In genomic region chr2:220417503-220417902, GRCh38 we compare ENCODE assay signal across 24 cellular contexts.
A peak's percentile ranks its signal among the peaks of the same experiment; 100 is the strongest.
DNase-seq lines count a peak whose midpoint lies in the region; ATAC-seq and TF ChIP-seq lines count a peak whose summit lies in the region.
"Had no signal": no experiment of that assay in that cellular context is flagged by ENCODE, and none has a peak within 500 bp of the region (broad histone marks: within the 10 kb centered on the region; RNA-seq: fewer than 3 reads in every experiment).

No MANE protein-coding gene starts in this region.

- H3K4me1 ChIP-seq in HEK293 (ENCODE audit: control insufficient read depth, insufficient read depth, low read length) (no peaks in the 10 kb centered on the region), endodermal cell (ENCODE audit: control insufficient read depth, insufficient read depth, low read length) (peaks cover 9% of the 10 kb centered on the region)
- H3K4me1 ChIP-seq: BLaER1, Caco-2 had no signal

- H3K27ac Mint-ChIP-seq in endodermal cell: peak overlapping the region; percentile 88
- H3K27ac Mint-ChIP-seq: CD4-positive, alpha-beta T cell had no signal

- WGBS in endodermal cell (ENCODE audit: insufficient coverage in 1 of 2, insufficient read length in 1 of 2), 2 experiments: 9 to 13% methylated on average over 2 to 7 of the region's 7 CpGs

- H3K4me1 Mint-ChIP-seq in endodermal cell: peaks cover 47% of the 10 kb centered on the region

- H3K9me3 ChIP-seq in HEK293 (ENCODE audit: control insufficient read depth, insufficient read depth, low read depth, low read length) (peaks cover 2% of the 10 kb centered on the region; the same call in 1 of the 2 replicates), endodermal cell (ENCODE audit: control insufficient read depth, low read length) (no peaks in the 10 kb centered on the region)
- H3K9me3 ChIP-seq: BLaER1, Caco-2 had no signal

- no peak overlapping the region for H3K9ac ChIP-seq in endodermal cell (ENCODE audit: extremely low read depth, low read length, poor library complexity, severe bottlenecking)
- H3K9ac ChIP-seq: BLaER1 had no signal

- H3K9me3 Mint-ChIP-seq in endodermal cell: peaks cover 6% of the 10 kb centered on the region

- H3K27ac ChIP-seq in HEK293 (ENCODE audit: extremely low read depth, low read depth, low read length): no peak overlapping the region
- no peak overlapping the region for H3K27ac ChIP-seq in endodermal cell (ENCODE audit: low read depth, low read length)
- H3K27ac ChIP-seq: BLaER1 had no signal

- peaks cover 2% of the 10 kb centered on the region for H3K36me3 Mint-ChIP-seq in endodermal cell (ENCODE audit: low read depth)

- H3K27me3 ChIP-seq in endodermal cell (ENCODE audit: control insufficient read depth, insufficient read depth, low read length, poor library complexity, severe bottlenecking): no peaks in the 10 kb centered on the region
- H3K27me3 ChIP-seq: BLaER1 had no signal

- CTCF ChIA-PET in HEK293 (lab: Yijun Ruan, JAX): no interaction called here

- peak; percentile 88 for DNase-seq in endodermal cell
- DNase-seq in iPS-NIHi7 (ENCODE audit: extremely low spot score): peak; percentile 22
- no peak for DNase-seq in COLO829 (ENCODE audit: low spot score)
- DNase-seq in T-helper 2 cell: no peak
- DNase-seq: Caco-2; CD4-positive, alpha-beta T cell; DMS 273 treated with DMSO at 0.1 percent for 48 hours; DND-41; MM.1S; NCI-H1092; NCI-H1436 treated with DMSO at 0.1 percent for 48 hours; NCI-H2029; NCI-H2227 treated with DMSO at 0.1 percent for 48 hours; NCI-H510A treated with DMSO at 0.1 percent for 48 hours; NCI-H748 treated with DMSO at 0.1 percent for 48 hours; SIG-M5 had no signal

- no peaks in the 10 kb centered on the region for H3K27me3 Mint-ChIP-seq in endodermal cell (ENCODE audit: insufficient read depth)
- H3K27me3 Mint-ChIP-seq: CD4-positive, alpha-beta T cell had no signal

- peak overlapping the region; percentile 16 for H3K4me3 Mint-ChIP-seq in endodermal cell
- H3K4me3 Mint-ChIP-seq: CD4-positive, alpha-beta T cell had no signal

- no peaks in the 10 kb centered on the region for H3K36me3 ChIP-seq in HEK293 (ENCODE audit: control insufficient read depth in 2 of 2, insufficient read depth in 1 of 2, low read length in 2 of 2)
- no peaks in the 10 kb centered on the region for H3K36me3 ChIP-seq in endodermal cell (ENCODE audit: control insufficient read depth, insufficient read depth, low read length)
- H3K36me3 ChIP-seq: BLaER1 had no signal

- ATAC-seq in activated CD4-positive, CD25-positive, alpha-beta regulatory T cell treated with anti-CD3 and anti-CD28 coated beads, Interleukin-2, amount 50 U/mL, for 24 hours: no peak
- ATAC-seq in HG02870 (IDR thresholded peaks at IDR 0.05; ENCODE audit: unreplicated experiment): no peak
- ATAC-seq: HCT116, HepG2, K562, SK-N-SH treated with all-trans-retinoic acid at 6 μM for 48 hours had no signal

- no peak overlapping the region for H3K4me3 ChIP-seq in HEK293 (ENCODE audit: low read depth, low read length)
- H3K4me3 ChIP-seq in endodermal cell (ENCODE audit: low read length): peak overlapping the region; percentile 13
- H3K4me3 ChIP-seq: BLaER1, K562 had no signal

- POLR2A ChIA-PET in HEK293 (lab: Yijun Ruan, JAX): no interaction called here

- TF ChIP-seq CTCF in HEK293 (tag by site-specific recombination; IDR thresholded peaks at IDR 0.05): no peak
- TF ChIP-seq CTCF in endodermal cell (conservative IDR thresholded peaks at IDR 0.05): no peak

TF ChIP-seq in HEK293, 187 proteins besides CTCF, POLR2A, EP300 and RAD21:
- TF ChIP-seq GLI2 (tag by site-specific recombination; IDR thresholded peaks at IDR 0.05; ENCODE audit: borderline replicate concordance, low read depth): no peak
- TF ChIP-seq ZNF585B (tag by site-specific recombination; IDR thresholded peaks at IDR 0.05): no peak
- TF ChIP-seq ZNF2 (tag by site-specific recombination; IDR thresholded peaks at IDR 0.05): no peak
- peak; percentile 80 for TF ChIP-seq ZIC2 (tag by site-specific recombination; IDR thresholded peaks at IDR 0.05)

Comparison
In these comparisons a context has a peak if more than half of its experiments do, and no peak if none do; other contexts are left out.
1. DNase-seq: peak in endodermal cell (single experiment) and iPS-NIHi7 (single experiment); none in COLO829 (single experiment) and T-helper 2 cell (0 of 5).